In the genomic region with DNA sequence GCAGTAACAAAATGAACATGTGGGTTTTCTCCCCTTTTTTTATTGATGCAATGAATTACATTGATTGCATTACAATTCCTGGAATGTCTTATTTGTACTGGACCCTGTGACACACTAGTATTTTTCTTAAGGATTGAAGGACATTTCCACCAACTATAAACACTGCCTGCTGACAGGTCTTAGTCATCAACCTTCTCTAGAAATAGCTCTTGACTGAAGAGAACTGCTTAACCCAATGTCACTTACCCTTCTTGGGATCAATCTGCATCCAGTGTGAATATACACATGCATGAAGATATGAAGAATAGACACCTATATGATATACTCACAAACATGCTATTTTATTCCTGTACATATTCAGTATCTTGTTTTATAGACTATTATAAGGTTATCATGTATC, we compare ENCODE assay signal across 3 cellular contexts.
"Had no signal": no experiment of that assay in that cellular context is flagged by ENCODE, and none has a peak within 500 bp of the region (broad histone marks: within the 10 kb centered on the region; RNA-seq: fewer than 3 reads in every experiment).

No MANE protein-coding gene starts in this region.

- ATAC-seq: GM12878 had no signal

- DNase-seq: GDM1, GF-D8 had no signal

- H3K4me3 ChIP-seq: GM12878 had no signal
